1 cellular context compared by ENCODE assay signal in the genomic region with DNA sequence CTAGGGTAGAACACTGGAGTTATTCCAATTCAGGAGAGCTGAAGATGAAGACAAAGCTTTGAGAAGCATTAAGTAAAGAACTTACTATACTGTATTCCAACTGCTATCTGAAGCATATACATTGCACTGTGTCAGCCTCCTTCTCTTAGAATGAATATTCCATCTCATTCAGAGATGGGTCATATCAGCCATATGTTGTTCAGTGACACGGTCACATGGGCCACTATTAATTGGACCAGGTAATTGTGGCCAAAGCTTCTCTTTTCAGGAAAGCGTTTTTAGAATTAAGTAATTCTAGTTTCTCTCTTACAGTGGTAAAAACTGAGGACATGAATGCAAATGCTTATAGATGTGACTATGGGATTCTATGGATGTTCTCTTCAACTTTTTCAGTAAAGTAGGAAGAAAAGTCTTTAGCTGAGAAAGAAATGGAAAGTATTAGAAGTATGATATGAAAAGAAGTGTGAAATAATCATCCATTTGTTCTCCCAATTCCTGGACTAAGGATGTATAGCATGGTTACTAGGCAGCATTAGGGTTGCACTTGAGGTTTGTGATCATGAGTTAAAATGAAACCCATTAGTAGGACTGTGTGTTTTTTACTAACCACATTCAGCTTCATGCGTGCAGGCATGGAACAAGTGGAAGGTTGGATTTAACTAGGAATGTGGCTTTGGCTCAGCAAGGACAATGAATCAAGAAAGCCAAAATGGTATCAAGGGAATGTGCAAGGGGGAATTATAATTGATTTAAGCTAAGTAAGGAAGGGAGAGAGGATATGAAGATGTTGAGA.
TF ChIP-seq lines count a peak whose summit lies in the region.

No MANE protein-coding gene starts in this region.

TF ChIP-seq in GM12878, 131 proteins besides CTCF, POLR2A, EP300 and RAD21 (continued from another document and continues in another):
- TF ChIP-seq, protein P1, sequence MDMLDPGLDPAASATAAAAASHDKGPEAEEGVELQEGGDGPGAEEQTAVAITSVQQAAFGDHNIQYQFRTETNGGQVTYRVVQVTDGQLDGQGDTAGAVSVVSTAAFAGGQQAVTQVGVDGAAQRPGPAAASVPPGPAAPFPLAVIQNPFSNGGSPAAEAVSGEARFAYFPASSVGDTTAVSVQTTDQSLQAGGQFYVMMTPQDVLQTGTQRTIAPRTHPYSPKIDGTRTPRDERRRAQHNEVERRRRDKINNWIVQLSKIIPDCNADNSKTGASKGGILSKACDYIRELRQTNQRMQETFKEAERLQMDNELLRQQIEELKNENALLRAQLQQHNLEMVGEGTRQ (IDR thresholded peaks at IDR 0.05; ENCODE audit: borderline replicate concordance, low read depth, low read length), result peak; percentile 17
- no peak for TF ChIP-seq STAT1 (conservative IDR thresholded peaks at IDR 0.05)
- TF ChIP-seq ZNF24 (IDR thresholded peaks at IDR 0.05), result no peak
- peak; percentile 66 for TF ChIP-seq JUNB (IDR thresholded peaks at IDR 0.05)
- no peak for TF ChIP-seq CHD4 (IDR thresholded peaks at IDR 0.05)
- TF ChIP-seq NFYA (IDR thresholded peaks at IDR 0.05; ENCODE audit: borderline replicate concordance, low read depth, low read length), result no peak
- TF ChIP-seq, protein P2, sequence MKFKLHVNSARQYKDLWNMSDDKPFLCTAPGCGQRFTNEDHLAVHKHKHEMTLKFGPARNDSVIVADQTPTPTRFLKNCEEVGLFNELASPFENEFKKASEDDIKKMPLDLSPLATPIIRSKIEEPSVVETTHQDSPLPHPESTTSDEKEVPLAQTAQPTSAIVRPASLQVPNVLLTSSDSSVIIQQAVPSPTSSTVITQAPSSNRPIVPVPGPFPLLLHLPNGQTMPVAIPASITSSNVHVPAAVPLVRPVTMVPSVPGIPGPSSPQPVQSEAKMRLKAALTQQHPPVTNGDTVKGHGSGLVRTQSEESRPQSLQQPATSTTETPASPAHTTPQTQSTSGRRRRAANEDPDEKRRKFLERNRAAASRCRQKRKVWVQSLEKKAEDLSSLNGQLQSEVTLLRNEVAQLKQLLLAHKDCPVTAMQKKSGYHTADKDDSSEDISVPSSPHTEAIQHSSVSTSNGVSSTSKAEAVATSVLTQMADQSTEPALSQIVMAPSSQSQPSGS (IDR thresholded peaks at IDR 0.05; ENCODE audit: low read length), result peak; percentile 52; the same call in 1 of the 2 replicates
- TF ChIP-seq TBL1XR1 (IDR thresholded peaks at IDR 0.05; ENCODE audit: low read depth, low read length), result no peak
- no peak for TF ChIP-seq PML (IDR thresholded peaks at IDR 0.05; ENCODE audit: low read length)
- TF ChIP-seq MEF2B (IDR thresholded peaks at IDR 0.05; ENCODE audit: partially characterized antibody, poor library complexity, severe bottlenecking), result no peak
- no peak for TF ChIP-seq TCF12 (IDR thresholded peaks at IDR 0.05; ENCODE audit: low read depth, low read length)
- TF ChIP-seq SPI1 (IDR thresholded peaks at IDR 0.05; ENCODE audit: borderline replicate concordance, insufficient read depth, low read depth, low read length), result no peak
- TF ChIP-seq, protein P3, sequence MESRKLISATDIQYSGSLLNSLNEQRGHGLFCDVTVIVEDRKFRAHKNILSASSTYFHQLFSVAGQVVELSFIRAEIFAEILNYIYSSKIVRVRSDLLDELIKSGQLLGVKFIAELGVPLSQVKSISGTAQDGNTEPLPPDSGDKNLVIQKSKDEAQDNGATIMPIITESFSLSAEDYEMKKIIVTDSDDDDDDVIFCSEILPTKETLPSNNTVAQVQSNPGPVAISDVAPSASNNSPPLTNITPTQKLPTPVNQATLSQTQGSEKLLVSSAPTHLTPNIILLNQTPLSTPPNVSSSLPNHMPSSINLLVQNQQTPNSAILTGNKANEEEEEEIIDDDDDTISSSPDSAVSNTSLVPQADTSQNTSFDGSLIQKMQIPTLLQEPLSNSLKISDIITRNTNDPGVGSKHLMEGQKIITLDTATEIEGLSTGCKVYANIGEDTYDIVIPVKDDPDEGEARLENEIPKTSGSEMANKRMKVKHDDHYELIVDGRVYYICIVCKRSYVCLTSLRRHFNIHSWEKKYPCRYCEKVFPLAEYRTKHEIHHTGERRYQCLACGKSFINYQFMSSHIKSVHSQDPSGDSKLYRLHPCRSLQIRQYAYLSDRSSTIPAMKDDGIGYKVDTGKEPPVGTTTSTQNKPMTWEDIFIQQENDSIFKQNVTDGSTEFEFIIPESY (IDR thresholded peaks at IDR 0.05), result no peak
- no peak for TF ChIP-seq ETV6 (conservative IDR thresholded peaks at IDR 0.05 in 1 of 2, IDR thresholded peaks at IDR 0.05 in 1 of 2; ENCODE audit: borderline replicate concordance in 1 of 2, low read depth in 1 of 2)
- no peak for TF ChIP-seq ZNF274 (IDR thresholded peaks at IDR 0.05; ENCODE audit: insufficient read depth, insufficient read length)
- TF ChIP-seq, protein P4, sequence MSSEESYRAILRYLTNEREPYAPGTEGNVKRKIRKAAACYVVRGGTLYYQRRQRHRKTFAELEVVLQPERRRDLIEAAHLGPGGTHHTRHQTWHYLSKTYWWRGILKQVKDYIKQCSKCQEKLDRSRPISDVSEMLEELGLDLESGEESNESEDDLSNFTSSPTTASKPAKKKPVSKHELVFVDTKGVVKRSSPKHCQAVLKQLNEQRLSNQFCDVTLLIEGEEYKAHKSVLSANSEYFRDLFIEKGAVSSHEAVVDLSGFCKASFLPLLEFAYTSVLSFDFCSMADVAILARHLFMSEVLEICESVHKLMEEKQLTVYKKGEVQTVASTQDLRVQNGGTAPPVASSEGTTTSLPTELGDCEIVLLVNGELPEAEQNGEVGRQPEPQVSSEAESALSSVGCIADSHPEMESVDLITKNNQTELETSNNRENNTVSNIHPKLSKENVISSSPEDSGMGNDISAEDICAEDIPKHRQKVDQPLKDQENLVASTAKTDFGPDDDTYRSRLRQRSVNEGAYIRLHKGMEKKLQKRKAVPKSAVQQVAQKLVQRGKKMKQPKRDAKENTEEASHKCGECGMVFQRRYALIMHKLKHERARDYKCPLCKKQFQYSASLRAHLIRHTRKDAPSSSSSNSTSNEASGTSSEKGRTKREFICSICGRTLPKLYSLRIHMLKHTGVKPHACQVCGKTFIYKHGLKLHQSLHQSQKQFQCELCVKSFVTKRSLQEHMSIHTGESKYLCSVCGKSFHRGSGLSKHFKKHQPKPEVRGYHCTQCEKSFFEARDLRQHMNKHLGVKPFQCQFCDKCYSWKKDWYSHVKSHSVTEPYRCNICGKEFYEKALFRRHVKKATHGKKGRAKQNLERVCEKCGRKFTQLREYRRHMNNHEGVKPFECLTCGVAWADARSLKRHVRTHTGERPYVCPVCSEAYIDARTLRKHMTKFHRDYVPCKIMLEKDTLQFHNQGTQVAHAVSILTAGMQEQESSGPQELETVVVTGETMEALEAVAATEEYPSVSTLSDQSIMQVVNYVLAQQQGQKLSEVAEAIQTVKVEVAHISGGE (CRISPR knock-in tag; IDR thresholded peaks at IDR 0.05), result no peak
- TF ChIP-seq, protein P5, sequence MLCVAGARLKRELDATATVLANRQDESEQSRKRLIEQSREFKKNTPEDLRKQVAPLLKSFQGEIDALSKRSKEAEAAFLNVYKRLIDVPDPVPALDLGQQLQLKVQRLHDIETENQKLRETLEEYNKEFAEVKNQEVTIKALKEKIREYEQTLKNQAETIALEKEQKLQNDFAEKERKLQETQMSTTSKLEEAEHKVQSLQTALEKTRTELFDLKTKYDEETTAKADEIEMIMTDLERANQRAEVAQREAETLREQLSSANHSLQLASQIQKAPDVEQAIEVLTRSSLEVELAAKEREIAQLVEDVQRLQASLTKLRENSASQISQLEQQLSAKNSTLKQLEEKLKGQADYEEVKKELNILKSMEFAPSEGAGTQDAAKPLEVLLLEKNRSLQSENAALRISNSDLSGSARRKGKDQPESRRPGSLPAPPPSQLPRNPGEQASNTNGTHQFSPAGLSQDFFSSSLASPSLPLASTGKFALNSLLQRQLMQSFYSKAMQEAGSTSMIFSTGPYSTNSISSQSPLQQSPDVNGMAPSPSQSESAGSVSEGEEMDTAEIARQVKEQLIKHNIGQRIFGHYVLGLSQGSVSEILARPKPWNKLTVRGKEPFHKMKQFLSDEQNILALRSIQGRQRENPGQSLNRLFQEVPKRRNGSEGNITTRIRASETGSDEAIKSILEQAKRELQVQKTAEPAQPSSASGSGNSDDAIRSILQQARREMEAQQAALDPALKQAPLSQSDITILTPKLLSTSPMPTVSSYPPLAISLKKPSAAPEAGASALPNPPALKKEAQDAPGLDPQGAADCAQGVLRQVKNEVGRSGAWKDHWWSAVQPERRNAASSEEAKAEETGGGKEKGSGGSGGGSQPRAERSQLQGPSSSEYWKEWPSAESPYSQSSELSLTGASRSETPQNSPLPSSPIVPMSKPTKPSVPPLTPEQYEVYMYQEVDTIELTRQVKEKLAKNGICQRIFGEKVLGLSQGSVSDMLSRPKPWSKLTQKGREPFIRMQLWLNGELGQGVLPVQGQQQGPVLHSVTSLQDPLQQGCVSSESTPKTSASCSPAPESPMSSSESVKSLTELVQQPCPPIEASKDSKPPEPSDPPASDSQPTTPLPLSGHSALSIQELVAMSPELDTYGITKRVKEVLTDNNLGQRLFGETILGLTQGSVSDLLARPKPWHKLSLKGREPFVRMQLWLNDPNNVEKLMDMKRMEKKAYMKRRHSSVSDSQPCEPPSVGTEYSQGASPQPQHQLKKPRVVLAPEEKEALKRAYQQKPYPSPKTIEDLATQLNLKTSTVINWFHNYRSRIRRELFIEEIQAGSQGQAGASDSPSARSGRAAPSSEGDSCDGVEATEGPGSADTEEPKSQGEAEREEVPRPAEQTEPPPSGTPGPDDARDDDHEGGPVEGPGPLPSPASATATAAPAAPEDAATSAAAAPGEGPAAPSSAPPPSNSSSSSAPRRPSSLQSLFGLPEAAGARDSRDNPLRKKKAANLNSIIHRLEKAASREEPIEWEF (IDR thresholded peaks at IDR 0.05; ENCODE audit: insufficient replicate concordance, low read depth, low read length), result no peak
- no peak for TF ChIP-seq SP1 (IDR thresholded peaks at IDR 0.05; ENCODE audit: low read depth, low read length)
- TF ChIP-seq ZNF622 (IDR thresholded peaks at IDR 0.05), result no peak
- no peak for TF ChIP-seq TCF3 (IDR thresholded peaks at IDR 0.05; ENCODE audit: borderline replicate concordance, insufficient read depth, low read depth, low read length)
- TF ChIP-seq CREB1 (IDR thresholded peaks at IDR 0.05; ENCODE audit: low read depth), result no peak
- TF ChIP-seq, protein P6, sequence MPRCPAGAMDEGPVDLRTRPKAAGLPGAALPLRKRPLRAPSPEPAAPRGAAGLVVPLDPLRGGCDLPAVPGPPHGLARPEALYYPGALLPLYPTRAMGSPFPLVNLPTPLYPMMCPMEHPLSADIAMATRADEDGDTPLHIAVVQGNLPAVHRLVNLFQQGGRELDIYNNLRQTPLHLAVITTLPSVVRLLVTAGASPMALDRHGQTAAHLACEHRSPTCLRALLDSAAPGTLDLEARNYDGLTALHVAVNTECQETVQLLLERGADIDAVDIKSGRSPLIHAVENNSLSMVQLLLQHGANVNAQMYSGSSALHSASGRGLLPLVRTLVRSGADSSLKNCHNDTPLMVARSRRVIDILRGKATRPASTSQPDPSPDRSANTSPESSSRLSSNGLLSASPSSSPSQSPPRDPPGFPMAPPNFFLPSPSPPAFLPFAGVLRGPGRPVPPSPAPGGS (IDR thresholded peaks at IDR 0.05; ENCODE audit: borderline replicate concordance, insufficient read depth, low read depth, low read length, poor library complexity, severe bottlenecking), result no peak
- TF ChIP-seq YY1 (IDR thresholded peaks at IDR 0.05; ENCODE audit: low read depth, low read length), result no peak
- TF ChIP-seq, protein P7, sequence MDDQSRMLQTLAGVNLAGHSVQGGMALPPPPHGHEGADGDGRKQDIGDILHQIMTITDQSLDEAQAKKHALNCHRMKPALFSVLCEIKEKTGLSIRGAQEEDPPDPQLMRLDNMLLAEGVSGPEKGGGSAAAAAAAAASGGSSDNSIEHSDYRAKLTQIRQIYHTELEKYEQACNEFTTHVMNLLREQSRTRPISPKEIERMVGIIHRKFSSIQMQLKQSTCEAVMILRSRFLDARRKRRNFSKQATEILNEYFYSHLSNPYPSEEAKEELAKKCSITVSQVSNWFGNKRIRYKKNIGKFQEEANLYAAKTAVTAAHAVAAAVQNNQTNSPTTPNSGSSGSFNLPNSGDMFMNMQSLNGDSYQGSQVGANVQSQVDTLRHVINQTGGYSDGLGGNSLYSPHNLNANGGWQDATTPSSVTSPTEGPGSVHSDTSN (IDR thresholded peaks at IDR 0.05; ENCODE audit: insufficient replicate concordance, low read depth, low read length), result no peak
- TF ChIP-seq RB1 (IDR thresholded peaks at IDR 0.05; ENCODE audit: borderline replicate concordance), result no peak
- TF ChIP-seq GATAD2B (conservative IDR thresholded peaks at IDR 0.05; ENCODE audit: low read depth), result no peak
- no peak for TF ChIP-seq LARP7 (IDR thresholded peaks at IDR 0.05)
- no peak for TF ChIP-seq NR2F1 (conservative IDR thresholded peaks at IDR 0.05)
- TF ChIP-seq HDGF (IDR thresholded peaks at IDR 0.05), result no peak
- TF ChIP-seq, protein P8, sequence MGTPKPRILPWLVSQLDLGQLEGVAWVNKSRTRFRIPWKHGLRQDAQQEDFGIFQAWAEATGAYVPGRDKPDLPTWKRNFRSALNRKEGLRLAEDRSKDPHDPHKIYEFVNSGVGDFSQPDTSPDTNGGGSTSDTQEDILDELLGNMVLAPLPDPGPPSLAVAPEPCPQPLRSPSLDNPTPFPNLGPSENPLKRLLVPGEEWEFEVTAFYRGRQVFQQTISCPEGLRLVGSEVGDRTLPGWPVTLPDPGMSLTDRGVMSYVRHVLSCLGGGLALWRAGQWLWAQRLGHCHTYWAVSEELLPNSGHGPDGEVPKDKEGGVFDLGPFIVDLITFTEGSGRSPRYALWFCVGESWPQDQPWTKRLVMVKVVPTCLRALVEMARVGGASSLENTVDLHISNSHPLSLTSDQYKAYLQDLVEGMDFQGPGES (IDR thresholded peaks at IDR 0.05), result no peak
- no peak for TF ChIP-seq NRF1 (conservative IDR thresholded peaks at IDR 0.05; ENCODE audit: low read depth, low read length)
- TF ChIP-seq JUND (IDR thresholded peaks at IDR 0.05; ENCODE audit: low read depth, low read length), result no peak; the same call in 1 of the 2 replicates
- TF ChIP-seq CHD1 (IDR thresholded peaks at IDR 0.05; ENCODE audit: low read depth, low read length), result no peak
- no peak for TF ChIP-seq KLF5 (IDR thresholded peaks at IDR 0.05; ENCODE audit: partially characterized antibody)
- no peak for TF ChIP-seq WRNIP1 (IDR thresholded peaks at IDR 0.05; ENCODE audit: borderline replicate concordance, low read depth, low read length)
- TF ChIP-seq SMARCA5 (IDR thresholded peaks at IDR 0.05), result no peak
- TF ChIP-seq ZNF207 (IDR thresholded peaks at IDR 0.05; ENCODE audit: borderline replicate concordance), result no peak
